In genomic region chr4:45122406-45122805, GRCh38 we compare ENCODE assay signal across 33 cellular contexts.
"Had no signal": no experiment of that assay in that cellular context is flagged by ENCODE, and none has a peak within 500 bp of the region (broad histone marks: within the 10 kb centered on the region; RNA-seq: fewer than 3 reads in every experiment).

No MANE protein-coding gene starts in this region.

- H3K27ac ChIP-seq: ascending aorta, coronary artery, dorsolateral prefrontal cortex, esophagus muscularis mucosa, gastroesophageal sphincter, WERI-Rb-1 had no signal

- H3K9me3 Mint-ChIP-seq: activated B cell treated with CpG ODN at 0.5 μM for 24 hours; activated CD4-positive, alpha-beta T cell treated with anti-CD3 and anti-CD28 coated beads, Interleukin-2, amount 10 ng/mL, durations not matched to agents 24 days and 14 days; activated naive CD4-positive, alpha-beta T cell treated with anti-CD3 and anti-CD28 coated beads, Interleukin-2, amount 10 ng/mL, durations not matched to agents 7 days and 5 days; brain; T-helper 2 cell treated with Interferon-gamma antibody and Interleukin-4, amounts not matched to agents 5 μg/mL and 100 μg/mL, for 36 hours had no signal

- H3K4me1 Mint-ChIP-seq: activated B cell treated with CpG ODN at 0.5 μM for 24 hours; activated CD4-positive, alpha-beta T cell treated with anti-CD3 and anti-CD28 coated beads, Interleukin-2, amount 10 ng/mL, durations not matched to agents 24 days and 14 days; activated CD8-positive, alpha-beta memory T cell treated with anti-CD3 and anti-CD28 coated beads, Interleukin-2, amount 10 ng/mL, durations not matched to agents 7 days and 5 days; activated naive CD4-positive, alpha-beta T cell treated with anti-CD3 and anti-CD28 coated beads, Interleukin-2, amount 10 ng/mL, durations not matched to agents 7 days and 5 days; activated naive CD8-positive, alpha-beta T cell treated with anti-CD3 and anti-CD28 coated beads, Interleukin-2, amount 10 ng/mL, durations not matched to agents 7 days and 5 days; central memory CD8-positive, alpha-beta T cell; T-helper 17 cell had no signal

- H3K27me3 ChIP-seq: ascending aorta, dorsolateral prefrontal cortex, esophagus muscularis mucosa, gastroesophageal sphincter had no signal

- H3K27me3 Mint-ChIP-seq: activated B cell treated with CpG ODN at 0.5 μM for 24 hours; activated CD4-positive, alpha-beta memory T cell treated with anti-CD3 and anti-CD28 coated beads for 36 hours; activated CD4-positive, alpha-beta T cell treated with anti-CD3 and anti-CD28 coated beads, Interleukin-2, amount 10 ng/mL, durations not matched to agents 24 days and 14 days; activated CD8-positive, alpha-beta memory T cell treated with anti-CD3 and anti-CD28 coated beads, Interleukin-2, amount 10 ng/mL, durations not matched to agents 7 days and 5 days; activated naive CD4-positive, alpha-beta T cell treated with anti-CD3 and anti-CD28 coated beads, Interleukin-2, amount 10 ng/mL, durations not matched to agents 7 days and 5 days; activated naive CD8-positive, alpha-beta T cell treated with anti-CD3 and anti-CD28 coated beads, Interleukin-2, amount 10 ng/mL, durations not matched to agents 7 days and 5 days; activated T-cell treated with anti-CD3 and anti-CD28 coated beads, Interleukin-2, amount 50 U/mL, for 24 hours; brain; central memory CD8-positive, alpha-beta T cell; dendritic cell treated with granulocyte-macrophage colony-stimulating factor and Interleukin-4, amounts not matched to agents 40 ng/mL and 50 ng/mL, for 4 days; effector memory CD8-positive, alpha-beta T cell; T-helper 17 cell had no signal

- H3K4me1 ChIP-seq: ascending aorta had no signal

- H3K9me3 ChIP-seq: ascending aorta, esophagus muscularis mucosa, gastroesophageal sphincter had no signal

- FAIRE-seq: bronchial epithelial cell had no signal

- H3K36me3 ChIP-seq: ascending aorta, esophagus muscularis mucosa, gastroesophageal sphincter, WERI-Rb-1 had no signal

- H3K36me3 Mint-ChIP-seq: activated CD4-positive, alpha-beta memory T cell treated with anti-CD3 and anti-CD28 coated beads for 36 hours; activated CD8-positive, alpha-beta memory T cell treated with anti-CD3 and anti-CD28 coated beads, Interleukin-2, amount 10 ng/mL, durations not matched to agents 7 days and 5 days; activated naive CD4-positive, alpha-beta T cell treated with anti-CD3 and anti-CD28 coated beads, Interleukin-2, amount 10 ng/mL, durations not matched to agents 7 days and 5 days; activated naive CD4-positive, alpha-beta T cell treated with anti-CD3 and anti-CD28 coated beads, Interleukin-2, amount 50 U/mL, for 72 hours; activated naive CD8-positive, alpha-beta T cell treated with anti-CD3 and anti-CD28 coated beads, Interleukin-2, amount 10 ng/mL, durations not matched to agents 7 days and 5 days; brain had no signal

- H3K4me3 Mint-ChIP-seq: activated B cell treated with CpG ODN at 0.5 μM for 24 hours; activated CD4-positive, alpha-beta memory T cell treated with anti-CD3 and anti-CD28 coated beads for 36 hours; activated CD4-positive, alpha-beta T cell treated with anti-CD3 and anti-CD28 coated beads, Interleukin-2, amount 10 ng/mL, durations not matched to agents 24 days and 14 days; activated CD8-positive, alpha-beta memory T cell treated with anti-CD3 and anti-CD28 coated beads, Interleukin-2, amount 10 ng/mL, durations not matched to agents 7 days and 5 days; activated CD8-positive, alpha-beta T cell treated with anti-CD3 and anti-CD28 coated beads, Interleukin-2, amount 10 ng/mL, durations not matched to agents 7 days and 5 days; activated naive CD4-positive, alpha-beta T cell treated with anti-CD3 and anti-CD28 coated beads, Interleukin-2, amount 10 ng/mL, durations not matched to agents 7 days and 5 days; activated naive CD8-positive, alpha-beta T cell treated with anti-CD3 and anti-CD28 coated beads, Interleukin-2, amount 10 ng/mL, durations not matched to agents 7 days and 5 days; activated T-cell treated with anti-CD3 and anti-CD28 coated beads, Interleukin-2, amount 50 U/mL, for 24 hours; activated T-cell treated with anti-CD3 and anti-CD28 coated beads, Interleukin-2, amount 50 U/mL, for 72 hours; central memory CD8-positive, alpha-beta T cell; dendritic cell treated with granulocyte-macrophage colony-stimulating factor and Interleukin-4, amounts not matched to agents 40 ng/mL and 50 ng/mL, for 4 days; effector memory CD8-positive, alpha-beta T cell; T-helper 17 cell; T-helper 2 cell treated with Interferon-gamma antibody and Interleukin-4, amounts not matched to agents 5 μg/mL and 100 μg/mL, for 36 hours had no signal

- DNase-seq: activated B cell treated with CpG ODN at 0.5 μM for 24 hours; activated CD4-positive, alpha-beta memory T cell treated with anti-CD3 and anti-CD28 coated beads for 36 hours; activated CD4-positive, alpha-beta T cell treated with anti-CD3 and anti-CD28 coated beads, Interleukin-2, amount 10 ng/mL, durations not matched to agents 24 days and 14 days; activated CD8-positive, alpha-beta memory T cell treated with anti-CD3 and anti-CD28 coated beads, Interleukin-2, amount 10 ng/mL, durations not matched to agents 7 days and 5 days; activated CD8-positive, alpha-beta memory T cell treated with anti-CD3 and anti-CD28 coated beads, Interleukin-2, amount 50 U/mL, for 48 hours; activated CD8-positive, alpha-beta T cell treated with anti-CD3 and anti-CD28 coated beads, Interleukin-2, amount 10 ng/mL, durations not matched to agents 7 days and 5 days; activated gamma-delta T cell; activated naive CD4-positive, alpha-beta T cell; activated naive CD4-positive, alpha-beta T cell treated with anti-CD3 and anti-CD28 coated beads, Interleukin-2, amount 10 ng/mL, durations not matched to agents 7 days and 5 days; activated naive CD8-positive, alpha-beta T cell treated with anti-CD3 and anti-CD28 coated beads, Interleukin-2, amount 10 ng/mL, durations not matched to agents 7 days and 5 days; activated T-cell treated with anti-CD3 and anti-CD28 coated beads for 4 hours; activated T-cell treated with anti-CD3 and anti-CD28 coated beads, Interleukin-2, amount 50 U/mL, for 24 hours; activated T-cell treated with anti-CD3 and anti-CD28 coated beads, Interleukin-2, amount 50 U/mL, for 72 hours; dorsolateral prefrontal cortex; effector memory CD8-positive, alpha-beta T cell; erythroblast; foreskin melanocyte; head of caudate nucleus; T-helper 1 cell; T-helper 17 cell; T1000; WERI-Rb-1 had no signal

- ATAC-seq: activated CD4-positive, CD25-positive, alpha-beta regulatory T cell treated with anti-CD3 and anti-CD28 coated beads, Interleukin-2, amount 50 U/mL, for 24 hours; activated CD8-positive, alpha-beta memory T cell treated with anti-CD3 and anti-CD28 coated beads, Interleukin-2, amount 10 ng/mL, durations not matched to agents 7 days and 5 days; activated CD8-positive, alpha-beta T cell treated with anti-CD3 and anti-CD28 coated beads, Interleukin-2, amount 10 ng/mL, durations not matched to agents 7 days and 5 days; activated naive CD4-positive, alpha-beta T cell treated with anti-CD3 and anti-CD28 coated beads, Interleukin-2, amount 50 U/mL, for 72 hours; activated T-cell treated with anti-CD3 and anti-CD28 coated beads, Interleukin-2, amount 50 U/mL, for 72 hours; effector memory CD8-positive, alpha-beta T cell; gastroesophageal sphincter; T-helper 17 cell had no signal

- H3K27ac Mint-ChIP-seq: activated B cell treated with CpG ODN at 0.5 μM for 24 hours; activated CD4-positive, alpha-beta memory T cell treated with anti-CD3 and anti-CD28 coated beads for 36 hours; activated CD4-positive, alpha-beta T cell treated with anti-CD3 and anti-CD28 coated beads, Interleukin-2, amount 10 ng/mL, durations not matched to agents 24 days and 14 days; activated CD8-positive, alpha-beta memory T cell treated with anti-CD3 and anti-CD28 coated beads, Interleukin-2, amount 10 ng/mL, durations not matched to agents 7 days and 5 days; activated CD8-positive, alpha-beta T cell treated with anti-CD3 and anti-CD28 coated beads, Interleukin-2, amount 10 ng/mL, durations not matched to agents 7 days and 5 days; activated naive CD4-positive, alpha-beta T cell treated with anti-CD3 and anti-CD28 coated beads, Interleukin-2, amount 10 ng/mL, durations not matched to agents 7 days and 5 days; activated naive CD4-positive, alpha-beta T cell treated with anti-CD3 and anti-CD28 coated beads, Interleukin-2, amount 50 U/mL, for 72 hours; activated naive CD8-positive, alpha-beta T cell treated with anti-CD3 and anti-CD28 coated beads, Interleukin-2, amount 10 ng/mL, durations not matched to agents 7 days and 5 days; activated T-cell treated with anti-CD3 and anti-CD28 coated beads, Interleukin-2, amount 50 U/mL, for 24 hours; activated T-cell treated with anti-CD3 and anti-CD28 coated beads, Interleukin-2, amount 50 U/mL, for 72 hours; dendritic cell treated with granulocyte-macrophage colony-stimulating factor and Interleukin-4, amounts not matched to agents 40 ng/mL and 50 ng/mL, for 4 days; effector memory CD8-positive, alpha-beta T cell; T-helper 17 cell; T-helper 2 cell treated with Interferon-gamma antibody and Interleukin-4, amounts not matched to agents 5 μg/mL and 100 μg/mL, for 36 hours had no signal

- H3K4me3 ChIP-seq: ascending aorta, coronary artery, dorsolateral prefrontal cortex, esophagus muscularis mucosa, gastroesophageal sphincter had no signal
